ENCODE assay signal across 17 cellular contexts in the genomic region with DNA sequence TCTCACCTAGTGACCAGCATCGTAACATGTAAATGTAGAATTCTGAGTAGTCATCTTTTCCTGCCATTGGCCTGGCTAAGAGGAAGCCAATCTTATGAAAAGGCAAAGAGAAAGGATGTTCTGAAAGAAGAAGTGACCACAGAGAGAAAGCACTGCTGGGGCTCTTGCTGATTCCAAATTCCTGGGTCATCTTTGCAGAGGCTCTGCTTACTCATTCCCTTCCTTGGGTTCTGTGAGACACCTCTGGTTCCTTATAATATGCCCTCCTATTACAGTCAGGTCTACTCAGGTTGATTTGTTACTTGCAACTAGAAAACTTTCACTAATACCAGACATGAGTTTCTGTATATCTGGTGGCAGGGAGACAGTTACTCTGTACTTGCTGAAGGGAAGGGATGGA.
DNase-seq lines count a peak whose midpoint lies in the region; ATAC-seq and TF ChIP-seq lines count a peak whose summit lies in the region.
"Had no signal": no experiment of that assay in that cellular context is flagged by ENCODE, and none has a peak within 500 bp of the region (broad histone marks: within the 10 kb centered on the region; RNA-seq: fewer than 3 reads in every experiment).

No MANE protein-coding gene starts in this region.

- H3K4me3 Mint-ChIP-seq in nephron progenitor cell, result no peak overlapping the region
- H3K4me3 Mint-ChIP-seq: IgD-negative memory B cell; T-helper 1 cell treated with Interleukin-12 subunit alpha and Interleukin-12 subunit beta and Interleukin-4 antibody, amounts not matched to agents 30 μg/mL and 1 μg/mL, for 36 hours had no signal

- peak; percentile 45 for ATAC-seq in GM18868 (IDR thresholded peaks at IDR 0.05; ENCODE audit: unreplicated experiment)
- peak; percentile 41 for ATAC-seq in HG02870 (IDR thresholded peaks at IDR 0.05; ENCODE audit: unreplicated experiment)
- peak; percentile 52 for ATAC-seq in HG03432 (IDR thresholded peaks at IDR 0.05; ENCODE audit: unreplicated experiment)
- ATAC-seq: Right ventricle myocardium inferior had no signal

- no peak overlapping the region for H3K27ac Mint-ChIP-seq in nephron progenitor cell
- H3K27ac Mint-ChIP-seq: IgD-negative memory B cell; T-helper 1 cell treated with Interleukin-12 subunit alpha and Interleukin-12 subunit beta and Interleukin-4 antibody, amounts not matched to agents 30 μg/mL and 1 μg/mL, for 36 hours had no signal

- H3K4me1 Mint-ChIP-seq in nephron progenitor cell, result peaks cover 10% of the 10 kb centered on the region
- H3K4me1 Mint-ChIP-seq: IgD-negative memory B cell had no signal

- no peaks in the 10 kb centered on the region for H3K9me3 Mint-ChIP-seq in nephron progenitor cell
- H3K9me3 Mint-ChIP-seq: T-helper 1 cell treated with Interleukin-12 subunit alpha and Interleukin-12 subunit beta and Interleukin-4 antibody, amounts not matched to agents 30 μg/mL and 1 μg/mL, for 36 hours had no signal

- peaks cover 11% of the 10 kb centered on the region for H3K27me3 Mint-ChIP-seq in nephron progenitor cell (ENCODE audit: low read depth, poor library complexity)

- H3K36me3 Mint-ChIP-seq in nephron progenitor cell (ENCODE audit: low read depth), result no peaks in the 10 kb centered on the region
- H3K36me3 Mint-ChIP-seq: IgD-negative memory B cell had no signal

- no peak for TF ChIP-seq CTCF in nephron progenitor cell (IDR thresholded peaks at IDR 0.05)

- DNase-seq in C1 segment of cervical spinal cord (lab: John Stamatoyannopoulos, UW), result no peak
- no peak for DNase-seq in HuH-7.5 (ENCODE audit: low spot score)
- DNase-seq in inferior parietal cortex (ENCODE audit: extremely low spot score), result no peak
- DNase-seq in nephron progenitor cell, result no peak
- DNase-seq: AML-193, MV-4-11, NCI-H1105 treated with DMSO at 0.1 percent for 48 hours, NCI-H1694, NCI-H2081, NCI-H2171 treated with DMSO at 0.1 percent for 48 hours, NCI-H524 treated with DMSO at 0.1 percent for 48 hours had no signal
